28 cellular contexts compared by ENCODE assay signal in genomic region chr3:120753831-120754230, GRCh38. TPM values are rescaled to one million over a fixed set of nuclear protein-coding genes. Genes with fewer than 3 reads are reported as not detected.
A peak's percentile ranks its signal among the peaks of the same experiment; 100 is the strongest.
DNase-seq lines count a peak whose midpoint lies in the region; ATAC-seq, FAIRE-seq and TF ChIP-seq lines count a peak whose summit lies in the region.
"Had no signal": no experiment of that assay in that cellular context is flagged by ENCODE, and none has a peak within 500 bp of the region (broad histone marks: within the 10 kb centered on the region; RNA-seq: fewer than 3 reads in every experiment).

No MANE protein-coding gene starts in this region.

- CTCF ChIA-PET in GM10248 (lab: Yijun Ruan, JAX): interaction anchor here (1.0 to 2.0 kb wide), 6 partner anchors 9 to 337 kb away, joined by 3 to 13 read pairs (median 5); no protein-coding TSS in a partner anchor

- H3K4me1 Mint-ChIP-seq in CD4-positive, CD25-positive, alpha-beta regulatory T cell: peaks cover 19 to 59% (median 28%) of the 10 kb centered on the region in 4 donors
- peaks cover 11% of the 10 kb centered on the region for H3K4me1 Mint-ChIP-seq in chondrocyte (ENCODE audit: low read depth)
- peaks cover 7% of the 10 kb centered on the region for H3K4me1 Mint-ChIP-seq in osteocyte (ENCODE audit: unreplicated experiment)

- no peaks in the 10 kb centered on the region for H4K20me1 ChIP-seq in Loucy (ENCODE audit: insufficient read depth, low read length, poor library complexity, severe bottlenecking)

- ATAC-seq in CD4-positive, CD25-positive, alpha-beta regulatory T cell (ENCODE audit: low read depth in 2 of 2): no peak
- ATAC-seq in GM19455 (IDR thresholded peaks at IDR 0.05; ENCODE audit: unreplicated experiment): no peak
- ATAC-seq: CD8-positive, alpha-beta T cell; effector memory CD8-positive, alpha-beta T cell; left lobe of liver; naive thymus-derived CD4-positive, alpha-beta T cell had no signal

- no peaks in the 10 kb centered on the region for H3K27me3 Mint-ChIP-seq in CD4-positive, CD25-positive, alpha-beta regulatory T cell
- no peaks in the 10 kb centered on the region for H3K27me3 Mint-ChIP-seq in chondrocyte (ENCODE audit: low read depth)
- no peaks in the 10 kb centered on the region for H3K27me3 Mint-ChIP-seq in osteocyte (ENCODE audit: unreplicated experiment)
- H3K27me3 Mint-ChIP-seq: activated B cell treated with CpG ODN at 0.5 μM for 24 hours; activated naive CD8-positive, alpha-beta T cell treated with anti-CD3 and anti-CD28 coated beads, Interleukin-2, amount 10 ng/mL, durations not matched to agents 7 days and 5 days; effector memory CD8-positive, alpha-beta T cell; naive thymus-derived CD4-positive, alpha-beta T cell had no signal

- peak overlapping the region in 1 of 4 donors; percentile 45 for H3K4me3 Mint-ChIP-seq in CD4-positive, CD25-positive, alpha-beta regulatory T cell
- no peak overlapping the region for H3K4me3 Mint-ChIP-seq in chondrocyte (ENCODE audit: unreplicated experiment)
- no peak overlapping the region for H3K4me3 Mint-ChIP-seq in osteocyte (ENCODE audit: unreplicated experiment)
- H3K4me3 Mint-ChIP-seq: activated B cell treated with CpG ODN at 0.5 μM for 24 hours; activated naive CD8-positive, alpha-beta T cell treated with anti-CD3 and anti-CD28 coated beads, Interleukin-2, amount 10 ng/mL, durations not matched to agents 7 days and 5 days; CD8-positive, alpha-beta T cell; effector memory CD8-positive, alpha-beta T cell had no signal

- DNase-seq in CD4-positive, CD25-positive, alpha-beta regulatory T cell: no peak
- DNase-seq in chondrocyte (ENCODE audit: low spot score) (no peak), osteocyte (ENCODE audit: extremely low spot score, unreplicated experiment) (no peak), D721Med (ENCODE audit: insufficient read length, low spot score) (no peak), NCI-H446 (lab: John Stamatoyannopoulos, UW) (no peak), GM10248 (ENCODE audit: extremely low spot score) (no peak)
- DNase-seq: activated B cell treated with CpG ODN at 0.5 μM for 24 hours; activated CD4-positive, alpha-beta T cell treated with anti-CD3 and anti-CD28 coated beads, Interleukin-2, amount 50 U/mL, for 4 hours; activated effector memory CD4-positive, alpha-beta T cell treated with Interleukin-2 at 50 U/mL for 16 hours; activated naive CD8-positive, alpha-beta T cell treated with anti-CD3 and anti-CD28 coated beads, Interleukin-2, amount 10 ng/mL, durations not matched to agents 7 days and 5 days; CD8-positive, alpha-beta T cell; effector memory CD8-positive, alpha-beta T cell; esophagus squamous epithelium; head of caudate nucleus; naive thymus-derived CD4-positive, alpha-beta T cell; NCI-H146; NCI-H2171 treated with DMSO at 0.1 percent for 48 hours; NCI-H526; occipital lobe; RPMI8226; stimulated activated CD8-positive, alpha-beta memory T cell treated with anti-CD3 and anti-CD28 coated beads, Interleukin-4, amount 100 ng/mL, for 48 hours; upper lobe of left lung had no signal

- peak overlapping the region; percentile 23 for H3K4me2 ChIP-seq in Loucy (ENCODE audit: low read depth, low read length, poor library complexity, severe bottlenecking)

- peaks cover 25% of the 10 kb centered on the region for H3K79me2 ChIP-seq in Loucy (ENCODE audit: insufficient read depth, low read length)

- no peak for TF ChIP-seq CTCF in Loucy (conservative IDR thresholded peaks at IDR 0.05; ENCODE audit: low read length)
- TF ChIP-seq CTCF in chondrocyte (IDR thresholded peaks at IDR 0.05): no peak
- TF ChIP-seq CTCF in osteocyte (IDR thresholded peaks at IDR 0.05): no peak
- TF ChIP-seq CTCF in D721Med (IDR thresholded peaks at IDR 0.05; ENCODE audit: insufficient read depth, missing control alignments): no peak
- no peak for TF ChIP-seq CTCF in GM10248 (IDR thresholded peaks at IDR 0.05; ENCODE audit: control extremely low read depth, extremely low read depth, low read depth, missing control alignments)

- no peaks in the 10 kb centered on the region for H3K4me1 ChIP-seq in CD4-positive, CD25-positive, alpha-beta regulatory T cell (ENCODE audit: control insufficient read depth, insufficient read depth, low read length, poor library complexity, severe bottlenecking)
- peaks cover 11% of the 10 kb centered on the region for H3K4me1 ChIP-seq in Loucy (ENCODE audit: insufficient read depth, low read length, poor library complexity, severe bottlenecking)
- H3K4me1 ChIP-seq: right atrium auricular region had no signal

- POLR2A ChIA-PET in GM10248 (lab: Yijun Ruan, JAX): no interaction called here

- H3K27ac Mint-ChIP-seq in CD4-positive, CD25-positive, alpha-beta regulatory T cell: peak overlapping the region in 2 of 3 donors; percentile 9 to 70
- peak overlapping the region; percentile 59 for H3K27ac Mint-ChIP-seq in chondrocyte (ENCODE audit: unreplicated experiment)
- H3K27ac Mint-ChIP-seq in osteocyte (ENCODE audit: unreplicated experiment): peak overlapping the region; percentile 43
- H3K27ac Mint-ChIP-seq: activated B cell treated with CpG ODN at 0.5 μM for 24 hours; activated naive CD8-positive, alpha-beta T cell treated with anti-CD3 and anti-CD28 coated beads, Interleukin-2, amount 10 ng/mL, durations not matched to agents 7 days and 5 days; CD8-positive, alpha-beta T cell had no signal

- no peaks in the 10 kb centered on the region for H3F3A ChIP-seq in Loucy (ENCODE audit: low read depth)

- H3K9me2 ChIP-seq in Loucy (replicated peaks; ENCODE audit: low read depth, low read length): no peaks in the 10 kb centered on the region

- H3K36me3 ChIP-seq in CD4-positive, CD25-positive, alpha-beta regulatory T cell (ENCODE audit: control insufficient read depth, insufficient read depth, low read length): peaks cover 41% of the 10 kb centered on the region
- peaks cover 23% of the 10 kb centered on the region; the same call in 1 of the 2 replicates for H3K36me3 ChIP-seq in Loucy (ENCODE audit: insufficient read depth, low read length)

- no peak for FAIRE-seq in D721Med (lab: Jason Lieb, UNC)
- FAIRE-seq: colon, G401.6 had no signal

- H3K27ac ChIP-seq in CD4-positive, CD25-positive, alpha-beta regulatory T cell (ENCODE audit: insufficient read depth, low read length, poor library complexity, severe bottlenecking): no peak overlapping the region
- H3K27ac ChIP-seq: esophagus squamous epithelium, right atrium auricular region, upper lobe of left lung had no signal

- H3K4me3 ChIP-seq in CD4-positive, CD25-positive, alpha-beta regulatory T cell (ENCODE audit: low read depth, low read length): no peak overlapping the region
- peak overlapping the region; percentile 13 for H3K4me3 ChIP-seq in Loucy (ENCODE audit: low read length, poor library complexity, severe bottlenecking)
- H3K4me3 ChIP-seq: esophagus squamous epithelium, right atrium auricular region, upper lobe of left lung had no signal

- H3K9ac ChIP-seq in Loucy (ENCODE audit: low read depth, low read length, poor library complexity, severe bottlenecking): no peak overlapping the region

- no peaks in the 10 kb centered on the region for H3K27me3 ChIP-seq in CD4-positive, CD25-positive, alpha-beta regulatory T cell (ENCODE audit: control insufficient read depth, insufficient read depth, low read length)
- no peaks in the 10 kb centered on the region for H3K27me3 ChIP-seq in Loucy (ENCODE audit: insufficient read depth, low read length, poor library complexity, severe bottlenecking)
- H3K27me3 ChIP-seq: esophagus squamous epithelium, right atrium auricular region, upper lobe of left lung had no signal

- peaks cover 0 to 10% (median 2%) of the 10 kb centered on the region in 7 donors for H3K9me3 Mint-ChIP-seq in CD4-positive, CD25-positive, alpha-beta regulatory T cell
- peaks cover 4% of the 10 kb centered on the region for H3K9me3 Mint-ChIP-seq in chondrocyte (ENCODE audit: low read depth)
- no peaks in the 10 kb centered on the region for H3K9me3 Mint-ChIP-seq in osteocyte (ENCODE audit: unreplicated experiment)
- H3K9me3 Mint-ChIP-seq: effector memory CD8-positive, alpha-beta T cell had no signal

- H3K9me3 ChIP-seq in CD4-positive, CD25-positive, alpha-beta regulatory T cell (ENCODE audit: control insufficient read depth in 2 of 2, low read length in 2 of 2): no peaks in the 10 kb centered on the region
- H3K9me3 ChIP-seq in Loucy (ENCODE audit: insufficient read depth, low read depth, low read length): no peaks in the 10 kb centered on the region; the same call in 1 of the 2 replicates
- H3K9me3 ChIP-seq: esophagus squamous epithelium, right atrium auricular region, upper lobe of left lung had no signal

- H2AFZ ChIP-seq in Loucy (ENCODE audit: low read length): no peak overlapping the region

- peaks cover 49% of the 10 kb centered on the region for H3K36me3 Mint-ChIP-seq in CD4-positive, CD25-positive, alpha-beta regulatory T cell
- H3K36me3 Mint-ChIP-seq in chondrocyte (ENCODE audit: low read depth) (peaks cover 8% of the 10 kb centered on the region), osteocyte (ENCODE audit: unreplicated experiment) (peaks cover 26% of the 10 kb centered on the region)

RNA-seq across cellular contexts. Expression of gene GTF2E1, which starts 11.3 kb away (rescaled TPM):
- 14.7 TPM for total RNA-seq in CD4-positive, CD25-positive, alpha-beta regulatory T cell
- 10 to 100 TPM; 16.6 to 23.1 (median 20.2) TPM for polyA plus RNA-seq in CD4-positive, CD25-positive, alpha-beta regulatory T cell
- total RNA-seq in chondrocyte: 18.0 to 22.2 TPM (median 22.2 TPM) in 3 replicates
- total RNA-seq in osteocyte: 17.2 and 19.3 TPM in 2 replicates

RNA-seq across cellular contexts. Expression of gene RABL3, which starts 11.5 kb away (rescaled TPM):
- total RNA-seq in CD4-positive, CD25-positive, alpha-beta regulatory T cell: 16.3 TPM
- 10 to 100 TPM; 45.5 to 53.0 (median 48.8) TPM for polyA plus RNA-seq in CD4-positive, CD25-positive, alpha-beta regulatory T cell
- total RNA-seq in chondrocyte (17.0 to 22.5 TPM (median 17.1 TPM) in 3 replicates), osteocyte (17.4 and 22.2 TPM in 2 replicates)
